ENCODE assay signal across 27 cellular contexts in genomic region chr2:208945719-208946280, GRCh38.
"Had no signal": no experiment of that assay in that cellular context is flagged by ENCODE, and none has a peak within 500 bp of the region (broad histone marks: within the 10 kb centered on the region; RNA-seq: fewer than 3 reads in every experiment).

No MANE protein-coding gene starts in this region.

- H3K27ac ChIP-seq: SK-N-MC had no signal

- DNase-seq: activated CD4-positive, alpha-beta T cell treated with anti-CD3 and anti-CD28 coated beads for 36 hours; activated CD4-positive, alpha-beta T cell treated with anti-CD3 and anti-CD28 coated beads, Interleukin-2, amount 10 ng/mL, durations not matched to agents 7 days and 5 days; activated CD4-positive, alpha-beta T cell treated with anti-CD3 and anti-CD28 coated beads, Interleukin-2, amount 50 U/mL, for 48 hours; activated CD8-positive, alpha-beta memory T cell treated with anti-CD3 and anti-CD28 coated beads, Interleukin-2, amount 50 U/mL, for 4 hours; activated gamma-delta T cell treated with Interleukin-2 at 50 U/mL for 16 hours; activated naive CD4-positive, alpha-beta T cell treated with anti-CD3 and anti-CD28 coated beads for 36 hours; activated naive CD8-positive, alpha-beta T cell treated with anti-CD3 and anti-CD28 coated beads, Interleukin-2, amount 50 U/mL, for 24 hours; activated T-cell treated with anti-CD3 and anti-CD28 coated beads for 4 hours; activated T-cell treated with anti-CD3 and anti-CD28 coated beads, Interleukin-2, amount 50 U/mL, for 4 hours; anterior cingulate cortex; caudate nucleus; NCI-H1048; NCI-H1105 treated with DMSO at 0.1 percent for 48 hours; NCI-H1436; NCI-H1694; NCI-H1930; NCI-H2081 treated with DMSO at 0.1 percent for 48 hours; NCI-H345; NCI-H524 treated with DMSO at 0.1 percent for 48 hours; NK-92 treated with Interleukin-12 subunit alpha and Interleukin-12 subunit beta, amount 100 ng/mL, for 24 hours; Right ventricle myocardium superior; T1000 had no signal

- ATAC-seq: activated CD4-positive, alpha-beta T cell treated with anti-CD3 and anti-CD28 coated beads for 36 hours; activated CD4-positive, CD25-positive, alpha-beta regulatory T cell treated with anti-CD3 and anti-CD28 coated beads, Interleukin-2, amount 50 U/mL, for 24 hours; activated naive CD4-positive, alpha-beta T cell treated with anti-CD3 and anti-CD28 coated beads, Interleukin-2, amount 50 U/mL, for 72 hours; activated naive CD8-positive, alpha-beta T cell treated with anti-CD3 and anti-CD28 coated beads, Interleukin-2, amount 50 U/mL, for 24 hours; activated T-cell treated with anti-CD3 and anti-CD28 coated beads, Interleukin-2, amount 50 U/mL, for 4 hours had no signal

- H3K4me3 ChIP-seq: SK-N-MC had no signal

- FAIRE-seq: bronchial epithelial cell, TTC549 had no signal
